Comparison of ENCODE assay signal across 8 cellular contexts in genomic region chr12:51424094-51424661, GRCh38. TPM values are rescaled to one million over a fixed set of nuclear protein-coding genes. Genes with fewer than 3 reads are reported as not detected.
DNase-seq lines count a peak whose midpoint lies in the region; ATAC-seq and TF ChIP-seq lines count a peak whose summit lies in the region.

No MANE protein-coding gene starts in this region.

- DNase-seq in MG63 = no peak
- no peak for DNase-seq in colonic mucosa
- DNase-seq in hippocampal formation (lab: John Stamatoyannopoulos, UW) = no peak
- no peak for DNase-seq in cortex of kidney (lab: John Stamatoyannopoulos, UW)
- no peak for DNase-seq in NCI-H1048 (lab: John Stamatoyannopoulos, UW)

- H3K27me3 ChIP-seq in BLaER1 treated with 17β-estradiol and CSF1 and Interleukin-3, amounts not matched to agents 10 nM and 100 nM = 0 out of 22 replicates have a peak, but pooled peaks cover 0 to 5% (median 0%) of the 10 kb centered on the region in 11 experiments
- H3K27me3 ChIP-seq in MG63 (no peaks in the 10 kb centered on the region), colonic mucosa (no peaks in the 10 kb centered on the region), neuron (ENCODE audit: insufficient read depth, low read length) (no peaks in the 10 kb centered on the region)

- peak overlapping the region in 8 of 11 experiments; percentile 38 to 77 (median 68); a peak in 5 of 22 replicates for H3K9ac ChIP-seq in BLaER1 treated with 17β-estradiol and CSF1 and Interleukin-3, amounts not matched to agents 10 nM and 100 nM
- H3K9ac ChIP-seq in colonic mucosa (ENCODE audit: low read depth in 2 of 2, low read length in 2 of 2) = no peak overlapping the region

- H3K4me2 ChIP-seq in BLaER1 treated with 17β-estradiol and CSF1 and Interleukin-3, amounts not matched to agents 10 nM and 100 nM = peak overlapping the region; percentile 68 to 89 (median 82)

- peaks cover 0 to 22% (median 16%) of the 10 kb centered on the region in 10 experiments; a peak in 16 of 20 replicates for H3K4me1 ChIP-seq in BLaER1 treated with 17β-estradiol and CSF1 and Interleukin-3, amounts not matched to agents 10 nM and 100 nM
- H3K4me1 ChIP-seq in colonic mucosa (peaks cover 9% of the 10 kb centered on the region), neuron (ENCODE audit: insufficient read depth, low read length) (peaks cover 36% of the 10 kb centered on the region)

- H3K27ac ChIP-seq in BLaER1 treated with 17β-estradiol and CSF1 and Interleukin-3, amounts not matched to agents 10 nM and 100 nM = no peak overlapping the region
- no peak overlapping the region for H3K27ac ChIP-seq in colonic mucosa

- H4K20me1 ChIP-seq in BLaER1 treated with 17β-estradiol and CSF1 and Interleukin-3, amounts not matched to agents 10 nM and 100 nM = no peaks in the 10 kb centered on the region

- H2AFZ ChIP-seq in neuron (ENCODE audit: low read depth, low read length) = peak overlapping the region; percentile 65

- H3K36me3 ChIP-seq in BLaER1 treated with 17β-estradiol and CSF1 and Interleukin-3, amounts not matched to agents 10 nM and 100 nM = no peaks in the 10 kb centered on the region
- H3K36me3 ChIP-seq in MG63 (no peaks in the 10 kb centered on the region), colonic mucosa (no peaks in the 10 kb centered on the region), neuron (ENCODE audit: insufficient read depth, low read length) (no peaks in the 10 kb centered on the region)

- intact Hi-C loops in colonic mucosa (cut with DNase I) = loop anchor here (2.0 to 10.0 kb wide), 4 partner anchors 107 to 448 kb away; no protein-coding TSS in a partner anchor

- no peaks in the 10 kb centered on the region for H3K9me3 ChIP-seq in BLaER1 treated with 17β-estradiol and CSF1 and Interleukin-3, amounts not matched to agents 10 nM and 100 nM (replicated peaks in 1 of 11)
- H3K9me3 ChIP-seq in MG63 (no peaks in the 10 kb centered on the region), colonic mucosa (no peaks in the 10 kb centered on the region), neuron (ENCODE audit: low read length) (no peaks in the 10 kb centered on the region)

- H3K4me3 ChIP-seq in BLaER1 treated with 17β-estradiol and CSF1 and Interleukin-3, amounts not matched to agents 10 nM and 100 nM = peak overlapping the region; percentile 56 to 80 (median 72); a peak in 19 of 20 replicates
- H3K4me3 ChIP-seq in MG63 (peak overlapping the region; percentile 56), colonic mucosa (peak overlapping the region; percentile 63), neuron (ENCODE audit: low read length) (peak overlapping the region; percentile 36)

- no peak for ATAC-seq in GM19455 (IDR thresholded peaks at IDR 0.05; ENCODE audit: unreplicated experiment)

- TF ChIP-seq CTCF in colonic mucosa (IDR thresholded peaks at IDR 0.05) = no peak

RNA-seq across cellular contexts. Expression of gene SLC4A8, which starts 0.5 kb away (rescaled TPM):
- 0.89 and 0.96 TPM in 2 replicates for total RNA-seq in MG63 (2014; rRNA removed; shearing (Covaris generic); ENCODE audit: low replicate concordance)
- 1 to 10 TPM in 1 of 2 donors, under 1 TPM in 1; 0.59 to 1.1 TPM for total RNA-seq in colonic mucosa

RNA-seq across cellular contexts. Expression of gene GALNT6, which starts 33.0 kb away (rescaled TPM):
- total RNA-seq in MG63 (2014; rRNA removed; shearing (Covaris generic); ENCODE audit: low replicate concordance) = not detected in 2 replicates
- total RNA-seq in colonic mucosa = 10 to 100 TPM; 24.7 to 27.1 TPM

Comparison
In these comparisons a context has a peak if more than half of its experiments do, and no peak if none do; other contexts are left out.
1. H3K9ac ChIP-seq: peak in BLaER1 treated with 17β-estradiol and CSF1 and Interleukin-3, amounts not matched to agents 10 nM and 100 nM (8 of 11); none in colonic mucosa (0 of 2).
2. RNA of gene GALNT6, which starts 33.0 kb away (total RNA-seq): 24.7 to 27.1 TPM in colonic mucosa; not detected in MG63; every median in the first group is over 10 times any median in the second.
3. Peak in every context shown above with its lines, with median percentiles within 50 percentile points of each other: H3K4me3 ChIP-seq.